ENCODE assay signal across 18 cellular contexts in the genomic region with DNA sequence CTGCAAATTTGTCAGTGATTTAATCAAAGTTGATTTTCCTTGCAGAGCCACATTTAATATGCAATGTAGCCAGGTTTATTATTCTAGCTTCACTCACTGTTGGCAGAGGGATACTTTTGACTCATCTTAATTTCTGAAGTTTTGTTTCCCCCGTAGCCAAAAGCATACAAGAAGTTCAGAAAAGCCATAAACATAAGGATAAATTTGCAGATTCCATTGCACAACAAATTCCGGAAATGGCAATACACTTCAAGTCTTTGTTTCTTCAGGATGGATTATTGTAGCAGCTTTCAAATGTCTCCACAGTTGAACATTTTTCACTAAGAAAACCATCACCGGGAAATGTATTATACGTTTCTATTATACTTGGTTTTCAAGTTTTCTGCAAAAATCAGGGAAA.
"Had no signal": no experiment of that assay in that cellular context is flagged by ENCODE, and none has a peak within 500 bp of the region (broad histone marks: within the 10 kb centered on the region; RNA-seq: fewer than 3 reads in every experiment).

No MANE protein-coding gene starts in this region.

- H3K27me3 ChIP-seq: hepatocyte, spleen had no signal

- H2AFZ ChIP-seq: hepatocyte had no signal

- DNase-seq: activated CD4-positive, alpha-beta T cell treated with anti-CD3 and anti-CD28 coated beads, Interleukin-2, amount 10 ng/mL, durations not matched to agents 24 days and 14 days; activated CD8-positive, alpha-beta T cell treated with anti-CD3 and anti-CD28 coated beads for 36 hours; activated naive CD4-positive, alpha-beta T cell; activated naive CD8-positive, alpha-beta T cell treated with anti-CD3 and anti-CD28 coated beads for 36 hours; activated T-cell treated with anti-CD3 and anti-CD28 coated beads, Interleukin-2, amount 50 U/mL, for 1 hour; central memory CD4-positive, alpha-beta T cell; endodermal cell; islet precursor cell; retina; spleen; stimulated activated CD4-positive, alpha-beta T cell treated with anti-CD3 and anti-CD28 coated beads, Interleukin-4, amount 100 ng/mL, for 4 hours; T-helper 1 cell; T-helper 9 cell had no signal

- H3K27ac ChIP-seq: epithelial cell of prostate, hepatocyte had no signal

- H3K4me3 ChIP-seq: hepatocyte, lung, spleen had no signal

- H3K36me3 ChIP-seq: spleen had no signal

- ATAC-seq: activated CD8-positive, alpha-beta T cell treated with anti-CD3 and anti-CD28 coated beads for 36 hours; activated T-helper 17 cell treated with anti-CD3 and anti-CD28 coated beads, Interleukin-2, amount 50 U/mL, for 72 hours; stimulated activated memory B cell treated with anti-CD40 and anti-IgM and Interleukin-4, amounts not matched to agents 10 μg/mL and 1 μg/mL and 100 μg/mL, for 72 hours had no signal
